Comparison of ENCODE assay signal across 15 cellular contexts in the genomic region with DNA sequence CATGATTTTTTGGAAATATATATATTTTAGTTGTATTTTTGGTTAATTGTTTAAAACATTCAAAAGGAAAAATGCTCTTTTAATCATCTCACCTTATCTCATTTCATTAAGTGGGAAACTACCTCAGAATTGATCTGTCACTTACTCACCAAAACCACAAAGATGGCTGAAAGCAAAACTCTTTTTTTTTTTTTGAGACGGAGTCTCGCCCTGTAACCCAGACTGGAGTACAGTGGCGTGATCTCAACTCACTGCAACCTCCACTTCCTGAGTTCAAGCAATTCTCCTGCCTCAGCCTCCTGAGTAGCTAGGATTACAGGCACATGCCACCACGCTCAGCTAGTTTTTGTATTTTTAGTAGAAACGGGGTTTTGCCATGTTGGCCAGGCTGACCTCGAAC. TPM values are rescaled to one million over a fixed set of nuclear protein-coding genes. Genes with fewer than 3 reads are reported as not detected.
A peak's percentile ranks its signal among the peaks of the same experiment; 100 is the strongest.
DNase-seq lines count a peak whose midpoint lies in the region; ATAC-seq and TF ChIP-seq lines count a peak whose summit lies in the region.
"Not testable (repeated sequence)": the region's sequence is repeated elsewhere in the genome, so short reads cannot be mapped to it uniquely, and the experiment has no call there.
"Had no signal": no experiment of that assay in that cellular context is flagged by ENCODE, and none has a peak within 500 bp of the region (broad histone marks: within the 10 kb centered on the region; RNA-seq: fewer than 3 reads in every experiment).

No MANE protein-coding gene starts in this region.

- not testable (repeated sequence) for H3K27me3 ChIP-seq in CD4-positive, alpha-beta T cell (ENCODE audit: control insufficient read depth, insufficient read depth, low read length)

- H3K9me3 Mint-ChIP-seq in CD4-positive, alpha-beta T cell; activated naive CD4-positive, alpha-beta T cell treated with anti-CD3 and anti-CD28 coated beads for 36 hours; effector memory CD8-positive, alpha-beta T cell: not testable (repeated sequence)

- not testable (repeated sequence) for DNase-seq in CD4-positive, alpha-beta T cell; T-helper 17 cell; effector memory CD8-positive, alpha-beta T cell
- DNase-seq in activated CD4-positive, alpha-beta T cell treated with anti-CD3 and anti-CD28 coated beads, Interleukin-2, amount 50 U/mL, for 48 hours = peak; percentile 17 to 31
- DNase-seq in activated T-cell treated with anti-CD3 and anti-CD28 coated beads, Interleukin-2, amount 50 U/mL, for 48 hours = peak; percentile 32 to 41
- peak; percentile 40 for DNase-seq in activated naive CD4-positive, alpha-beta T cell treated with anti-CD3 and anti-CD28 coated beads for 36 hours
- DNase-seq in stimulated activated CD4-positive, alpha-beta T cell treated with anti-CD3 and anti-CD28 coated beads, Interleukin-4, amount 100 ng/mL, for 24 hours = peak; percentile 27

- POLR2A ChIA-PET in CD4-positive, alpha-beta T cell (lab: Charles Lee) = not testable (repeated sequence)

- H3K27ac ChIP-seq in CD4-positive, alpha-beta T cell (ENCODE audit: low read depth, low read length) = not testable (repeated sequence)

- not testable (repeated sequence) for H3K4me3 Mint-ChIP-seq in CD4-positive, alpha-beta T cell; T-helper 17 cell; activated naive CD4-positive, alpha-beta T cell treated with anti-CD3 and anti-CD28 coated beads for 36 hours; effector memory CD8-positive, alpha-beta T cell

- not testable (repeated sequence) for TF ChIP-seq CTCF in CD4-positive, alpha-beta T cell (IDR thresholded peaks at IDR 0.05)

- H3K9me3 ChIP-seq in CD4-positive, alpha-beta T cell (ENCODE audit: control insufficient read depth, low read length); T-helper 17 cell (ENCODE audit: control insufficient read depth, low read length, poor library complexity, severe bottlenecking): not testable (repeated sequence)

- not testable (repeated sequence) for H3K36me3 Mint-ChIP-seq in CD4-positive, alpha-beta T cell (ENCODE audit: low read depth); T-helper 17 cell (ENCODE audit: low read depth); activated naive CD4-positive, alpha-beta T cell treated with anti-CD3 and anti-CD28 coated beads for 36 hours (ENCODE audit: low read depth); effector memory CD8-positive, alpha-beta T cell (ENCODE audit: insufficient read depth)

- intact Hi-C loops in CD4-positive, alpha-beta T cell (cut with DNase I, micrococcal nuclease) = not testable (repeated sequence)
- intact Hi-C loops in activated naive CD4-positive, alpha-beta T cell treated with anti-CD3 and anti-CD28 coated beads for 36 hours (cut with micrococcal nuclease) = loop anchor here (1.0 kb wide), 2 partner anchors 45 to 132 kb away; partner anchors contain the start of gene GLIPR1L2

- peak; percentile 48 for ATAC-seq in CD4-positive, alpha-beta T cell (ENCODE audit: poor library complexity)
- ATAC-seq in GM19025 (IDR thresholded peaks at IDR 0.05; ENCODE audit: low read depth, unreplicated experiment) = peak; percentile 55
- peak; percentile 85 for ATAC-seq in T-helper 17 cell
- ATAC-seq in effector memory CD8-positive, alpha-beta T cell (replicated peaks) = peak; percentile 91

- H3K27me3 Mint-ChIP-seq in CD4-positive, alpha-beta T cell; T-helper 17 cell; activated naive CD4-positive, alpha-beta T cell treated with anti-CD3 and anti-CD28 coated beads for 36 hours (ENCODE audit: low read depth); effector memory CD8-positive, alpha-beta T cell: not testable (repeated sequence)

- H3K4me1 Mint-ChIP-seq in CD4-positive, alpha-beta T cell (ENCODE audit: low read depth); T-helper 17 cell; activated naive CD4-positive, alpha-beta T cell treated with anti-CD3 and anti-CD28 coated beads for 36 hours (ENCODE audit: low read depth); effector memory CD8-positive, alpha-beta T cell (ENCODE audit: low read depth in 2 of 2): not testable (repeated sequence)

- CTCF ChIA-PET in CD4-positive, alpha-beta T cell (lab: Charles Lee) = interaction anchor here (1.6 kb wide), 1 partner anchor 12 kb away, joined by 4 read pairs; the partner anchor contains the start of gene GLIPR1L1
- CTCF ChIA-PET in activated naive CD4-positive, alpha-beta T cell treated with anti-CD3 and anti-CD28 coated beads for 36 hours (lab: Charles Lee) = not testable (repeated sequence)

- H3K27ac Mint-ChIP-seq in CD4-positive, alpha-beta T cell; T-helper 17 cell; activated naive CD4-positive, alpha-beta T cell treated with anti-CD3 and anti-CD28 coated beads for 36 hours: not testable (repeated sequence)
- H3K27ac Mint-ChIP-seq in effector memory CD8-positive, alpha-beta T cell = peak overlapping the region in 1 of 2 donors; percentile 46

RNA-seq across cellular contexts. Expression of gene GLIPR1L1, which starts 11.7 kb away (rescaled TPM):
- not detected for total RNA-seq in CD4-positive, alpha-beta T cell
- not detected for total RNA-seq in T-helper 17 cell
- not detected for total RNA-seq in activated naive CD4-positive, alpha-beta T cell treated with anti-CD3 and anti-CD28 coated beads for 36 hours
- total RNA-seq: G401, HT1080, NCI-H460, PC-3, Right ventricle myocardium superior, RPMI7951 had no signal

RNA-seq across cellular contexts. Expression of gene CAPS2, which starts 16.1 kb away (rescaled TPM):
- 1 to 10 TPM; 1.3 to 1.9 TPM for total RNA-seq in CD4-positive, alpha-beta T cell
- 1 to 10 TPM; 1.1 to 2.2 TPM for total RNA-seq in T-helper 17 cell
- 1 to 10 TPM; 1.9 to 2.5 TPM for total RNA-seq in activated naive CD4-positive, alpha-beta T cell treated with anti-CD3 and anti-CD28 coated beads for 36 hours

RNA-seq across cellular contexts. Expression of gene GLIPR1L2, which starts 44.7 kb away (rescaled TPM):
- under 1 TPM; 0.44 to 0.56 TPM for total RNA-seq in CD4-positive, alpha-beta T cell
- 1 to 10 TPM in 1 of 2 donors, under 1 TPM in 1; 0.50 to 1.5 TPM for total RNA-seq in T-helper 17 cell
- under 1 TPM; 0.33 to 0.35 TPM for total RNA-seq in activated naive CD4-positive, alpha-beta T cell treated with anti-CD3 and anti-CD28 coated beads for 36 hours
- total RNA-seq: H1, PC-3 had no signal
